Comparison of ENCODE assay signal across 7 cellular contexts in genomic region chr11:13278620-13279486, GRCh38. TPM values are rescaled to one million over a fixed set of nuclear protein-coding genes. Genes with fewer than 3 reads are reported as not detected.
DNase-seq lines count a peak whose midpoint lies in the region; TF ChIP-seq lines count a peak whose summit lies in the region.

No MANE protein-coding gene starts in this region.

- H3K4ac ChIP-seq in mesendoderm (ENCODE audit: low read depth, low read length), result no peak overlapping the region

- H3K4me2 ChIP-seq in mesendoderm (ENCODE audit: low read length), result peak overlapping the region; percentile 66

- peak overlapping the region; percentile 49 for H3K56ac ChIP-seq in mesendoderm (ENCODE audit: low read length)

- H3K79me2 ChIP-seq in mesendoderm (ENCODE audit: control insufficient read depth, insufficient read depth, low read length), result no peaks in the 10 kb centered on the region

- TF ChIP-seq CTCF in GM06990 (IDR thresholded peaks at IDR 0.05; ENCODE audit: insufficient read depth, low read length, poor library complexity, severe bottlenecking) (no peak), uterus (IDR thresholded peaks at IDR 0.05) (no peak)

- H4K8ac ChIP-seq in mesendoderm (ENCODE audit: low read depth, low read length), result no peak overlapping the region

- intact Hi-C loops in uterus (cut with DNase I; ENCODE audit: low total_unique reads), result no loop called here

- H3K79me1 ChIP-seq in mesendoderm (ENCODE audit: low read length), result no peaks in the 10 kb centered on the region

- peak overlapping the region; percentile 92 for H3K4me3 ChIP-seq in GM06990 (replicated peaks; ENCODE audit: low read depth, low read length)
- H3K4me3 ChIP-seq in mesendoderm (ENCODE audit: low read length), result no peak overlapping the region
- H3K4me3 ChIP-seq in uterus, result peak overlapping the region; percentile 87 to 98

- no CpG with 5 or more reads among the region's 61 CpGs for WGBS in mesendoderm (ENCODE audit: extremely low coverage, insufficient coverage, low lambda C conversion rate)

- no peaks in the 10 kb centered on the region for H3K9me3 ChIP-seq in uterus

- H3K23ac ChIP-seq in mesendoderm (ENCODE audit: low read length), result no peak overlapping the region

- H2BK15ac ChIP-seq in mesendoderm (replicated peaks; ENCODE audit: low read depth), result no peak overlapping the region

- no peak overlapping the region for H4K5ac ChIP-seq in mesendoderm (ENCODE audit: low read length)

- no peaks in the 10 kb centered on the region for H3K36me3 ChIP-seq in GM06990 (ENCODE audit: control insufficient read depth, insufficient read depth, low read length)
- H3K36me3 ChIP-seq in mesendoderm (ENCODE audit: control insufficient read depth, insufficient read depth, low read length), result no peaks in the 10 kb centered on the region
- no peaks in the 10 kb centered on the region for H3K36me3 ChIP-seq in uterus

- H3K4me1 ChIP-seq in mesendoderm (ENCODE audit: control insufficient read depth, low read depth, low read length) (peaks cover 7% of the 10 kb centered on the region), uterus (peaks cover 0 to 5% of the 10 kb centered on the region in 2 donors)

- no peak overlapping the region for H2AK5ac ChIP-seq in mesendoderm (ENCODE audit: low read length)

- H3K9ac ChIP-seq in mesendoderm (ENCODE audit: low read length), result peak overlapping the region; percentile 29

- no peak overlapping the region for H3K18ac ChIP-seq in mesendoderm (ENCODE audit: low read length)

- H2BK120ac ChIP-seq in mesendoderm (ENCODE audit: low read depth, low read length), result no peak overlapping the region

- H3K27me3 ChIP-seq in GM06990 (replicated peaks; ENCODE audit: control insufficient read depth, insufficient read depth, low read length) (no peaks in the 10 kb centered on the region), mesendoderm (ENCODE audit: insufficient read depth, low read length, poor library complexity) (peaks cover 27% of the 10 kb centered on the region), uterus (no peaks in the 10 kb centered on the region)

- TF ChIP-seq POLR2A in uterus (IDR thresholded peaks at IDR 0.05), result no peak

- no peak overlapping the region for H2BK5ac ChIP-seq in mesendoderm (ENCODE audit: low read length)

- H3K27ac ChIP-seq in mesendoderm (ENCODE audit: low read depth, low read length) (no peak overlapping the region), uterus (peak overlapping the region in 1 of 2 donors; percentile 95)

- DNase-seq in GM06990 (ENCODE audit: extremely low read depth, insufficient read length), result no peak
- peak; percentile 13 for DNase-seq in HuH-7.5 (ENCODE audit: low spot score)
- peak; percentile 30 for DNase-seq in cerebellar cortex (ENCODE audit: low spot score)
- DNase-seq in mesendoderm, result peak; percentile 50
- DNase-seq in uterus, result no peak
- no peak for DNase-seq in midbrain (lab: John Stamatoyannopoulos, UW)
- no peak for DNase-seq in HCEC 1CT

RNA-seq across cellular contexts. Expression of gene BMAL1, which starts 1.3 kb away (rescaled TPM):
- 6.2 TPM for polyA plus RNA-seq in mesendoderm (2013, experiment 1 of 2)
- 5.2 TPM for polyA plus RNA-seq in mesendoderm (2013, experiment 2 of 2)
- 100 to 1,000 TPM in 1 of 4 donors, 10 to 100 TPM in 3; 15.8 to 125 (median 24.4) TPM for total RNA-seq in uterus

Comparison
In these comparisons a context has a peak if more than half of its experiments do, and no peak if none do; other contexts are left out.
1. DNase-seq: peak in HuH-7.5 (single experiment), cerebellar cortex (single experiment) and mesendoderm (single experiment); none in GM06990 (single experiment), uterus (0 of 2), midbrain (single experiment) and HCEC 1CT (single experiment).